Comparison of ENCODE assay signal across 30 cellular contexts in the genomic region with DNA sequence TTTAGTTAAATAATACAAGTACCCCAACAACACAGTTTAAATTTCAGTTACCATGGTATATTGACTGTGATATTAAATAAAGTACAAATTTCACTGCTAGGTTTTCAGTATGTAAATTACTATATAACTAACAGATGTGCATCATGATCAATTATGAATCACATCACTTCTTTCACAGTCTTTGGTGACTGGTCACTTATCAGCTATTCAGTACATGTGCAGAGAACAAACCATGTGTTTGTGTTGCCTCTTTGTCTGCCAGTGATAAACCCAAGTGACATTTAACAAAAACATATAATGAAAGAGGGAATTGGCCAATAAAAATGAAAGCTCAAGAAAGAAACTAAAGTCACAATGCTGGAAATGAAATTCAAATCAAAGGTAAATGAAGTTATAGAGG. TPM values are rescaled to one million over a fixed set of nuclear protein-coding genes. Genes with fewer than 3 reads are reported as not detected.
DNase-seq lines count a peak whose midpoint lies in the region; ATAC-seq, FAIRE-seq and TF ChIP-seq lines count a peak whose summit lies in the region.
"Had no signal": no experiment of that assay in that cellular context is flagged by ENCODE, and none has a peak within 500 bp of the region (broad histone marks: within the 10 kb centered on the region; RNA-seq: fewer than 3 reads in every experiment).

No MANE protein-coding gene starts in this region.

- H3K27me3 ChIP-seq in bronchial epithelial cell (ENCODE audit: control insufficient read depth, insufficient read depth, low read length) (no peaks in the 10 kb centered on the region), foreskin keratinocyte (no peaks in the 10 kb centered on the region)
- H3K27me3 ChIP-seq: BLaER1 had no signal

- no peaks in the 10 kb centered on the region for H3K36me3 ChIP-seq in bronchial epithelial cell (ENCODE audit: control insufficient read depth, insufficient read depth, low read length)
- H3K36me3 ChIP-seq: BLaER1, HAP-1 had no signal

- DNase-seq in NK-92 (lab: John Stamatoyannopoulos, UW; ENCODE audit: unreplicated experiment) (peak; percentile 0), HCEC 1CT (peak; percentile 63), bronchial epithelial cell (ENCODE audit: low read depth) (peak; percentile 18), foreskin keratinocyte (peak in 1 of 2 donors; percentile 28), T-helper 1 cell (no peak), NCI-H146 treated with DMSO at 0.1 percent for 48 hours (lab: John Stamatoyannopoulos, UW; ENCODE audit: unreplicated experiment) (no peak), NCI-H1930 (lab: John Stamatoyannopoulos, UW) (no peak)
- DNase-seq in NK-92 treated with Interleukin-12 subunit alpha and Interleukin-12 subunit beta, amount 100 ng/mL, for 24 hours (lab: John Stamatoyannopoulos, UW) = no peak
- DNase-seq: CD4-positive, CD25-positive, alpha-beta regulatory T cell; DMS153; DND-41; GOT3; Kasumi-1; MV-4-11; NCI-H1105; NCI-H1436 treated with DMSO at 0.1 percent for 48 hours; NCI-H2029; NCI-H446 treated with DMSO at 0.1 percent for 48 hours; NCI-H526; NCI-H82; SIG-M5 had no signal

- no peak overlapping the region for H3K27ac ChIP-seq in foreskin keratinocyte
- H3K27ac ChIP-seq: 22Rv1, BLaER1, SK-N-MC had no signal

- H3K4me3 ChIP-seq in bronchial epithelial cell (ENCODE audit: low read depth, low read length) = no peak overlapping the region
- H3K4me3 ChIP-seq: BLaER1, HAP-1, K562, SK-N-MC had no signal

- H3K4me1 ChIP-seq in foreskin keratinocyte = no peaks in the 10 kb centered on the region
- H3K4me1 ChIP-seq: BLaER1, HAP-1 had no signal

- FAIRE-seq in bronchial epithelial cell (lab: Jason Lieb, UNC) = no peak
- FAIRE-seq: K562 had no signal

- peak; percentile 57 for ATAC-seq in foreskin keratinocyte
- ATAC-seq: K562, Panc1 had no signal

- no peak for TF ChIP-seq CTCF in bronchial epithelial cell (IDR thresholded peaks at IDR 0.05; ENCODE audit: insufficient read depth, low read length, severe bottlenecking)
- TF ChIP-seq CTCF in foreskin keratinocyte (conservative IDR thresholded peaks at IDR 0.05) = no peak

RNA-seq across cellular contexts. Expression of a gene that starts 40.3 kb away (rescaled TPM):
- total RNA-seq in bronchial epithelial cell (0.26 and 64.9 TPM in 2 replicates), foreskin keratinocyte (not detected in 2 replicates)
- not detected in 2 replicates for polyA plus RNA-seq in foreskin keratinocyte
- total RNA-seq: G401, HT1080, OCI-LY7 had no signal

Comparison
In these comparisons a context has a peak if more than half of its experiments do, and no peak if none do; other contexts are left out.
1. DNase-seq: peak in NK-92 (single experiment), HCEC 1CT (single experiment) and bronchial epithelial cell (single experiment); none in NK-92 treated with Interleukin-12 subunit alpha and Interleukin-12 subunit beta, amount 100 ng/mL, for 24 hours (single experiment), T-helper 1 cell (0 of 5), NCI-H146 treated with DMSO at 0.1 percent for 48 hours (single experiment) and NCI-H1930 (0 of 2).